In genomic region chr16:30557950-30558788, GRCh38 we compare ENCODE assay signal across 7 cellular contexts. TPM values are rescaled to one million over a fixed set of nuclear protein-coding genes. Genes with fewer than 3 reads are reported as not detected.
DNase-seq lines count a peak whose midpoint lies in the region; ATAC-seq and TF ChIP-seq lines count a peak whose summit lies in the region.

TSS of gene ZNF764 (minus strand) at chr16:30558374. CDS start at chr16:30558182, 192 bp downstream.

- in situ Hi-C loops in astrocyte of the cerebellum (cut with HindIII; ENCODE audit: low sequenced_read_pairs) = no loop called here

- peak; percentile 80 for TF ChIP-seq POLR2A in GM18505 (IDR thresholded peaks at IDR 0.05; ENCODE audit: borderline replicate concordance, extremely low read depth, insufficient read depth, insufficient read length)

- no peak for TF ChIP-seq CTCF in astrocyte of the cerebellum (IDR thresholded peaks at IDR 0.05; ENCODE audit: low read depth, low read length, missing control alignments)

- peak; percentile 89 for ATAC-seq in GM18505 (IDR thresholded peaks at IDR 0.05; ENCODE audit: unreplicated experiment)
- peak; percentile 80 for ATAC-seq in HG02973 (IDR thresholded peaks at IDR 0.05; ENCODE audit: unreplicated experiment)

- DNase-seq in NCI-H2029 treated with DMSO at 0.1 percent for 48 hours (lab: John Stamatoyannopoulos, UW) (peak; percentile 91), T-helper 9 cell (peak; percentile 90), astrocyte of the cerebellum (ENCODE audit: low read depth) (peak; percentile 91), hepatic stellate cell (ENCODE audit: low spot score) (peak; percentile 98), renal cortical epithelial cell (ENCODE audit: low read depth) (peak; percentile 93)

- H3K4me3 ChIP-seq in astrocyte of the cerebellum (ENCODE audit: low read depth, low read length) = peak within 1 kb of the TSS; percentile 83

RNA-seq across cellular contexts. Expression of gene ZNF764, which starts in this region (rescaled TPM):
- total RNA-seq in renal cortical epithelial cell = 2.6 and 6.9 TPM in 2 replicates

Comparison
In these comparisons a context has a peak if more than half of its experiments do, and no peak if none do; other contexts are left out.
1. Peak in every context shown above with its lines: DNase-seq, ATAC-seq and H3K4me3 ChIP-seq.